In genomic region chr15:90233701-90234518, GRCh38 we compare ENCODE assay signal across 8 cellular contexts. TPM values are rescaled to one million over a fixed set of nuclear protein-coding genes. Genes with fewer than 3 reads are reported as not detected.
DNase-seq lines count a peak whose midpoint lies in the region; ATAC-seq and TF ChIP-seq lines count a peak whose summit lies in the region.

Gene CIB1, minus strand, starts transcription at chr15:90233941. Its CDS starts 56 bp downstream, at chr15:90233885.
Gene GDPGP1, plus strand, starts transcription at chr15:90234209. Its CDS starts 6,700 bp downstream, at chr15:90240909.

- peaks cover 48% of the 10 kb centered on the region for H3K4me1 Mint-ChIP-seq in activated B cell treated with CpG ODN at 0.5 μM for 24 hours
- H3K4me1 Mint-ChIP-seq in immature natural killer cell, result peaks cover 60 to 62% of the 10 kb centered on the region in 2 donors

- POLR2A ChIA-PET in activated B cell treated with CpG ODN at 0.5 μM for 24 hours (lab: Charles Lee), result interaction anchor here (0.5 to 4.9 kb wide), 30 partner anchors 10 to 701 kb away, joined by 3 to 63 read pairs (median 6); partner anchors contain the start of genes IQGAP1, MAN2A2, NGRN and SEMA4B

- peak within 1 kb of the TSS; percentile 84 to 90 for H3K4me3 ChIP-seq in cardiac fibroblast (replicated peaks in 1 of 2; ENCODE audit: low read depth in 2 of 2, low read length in 2 of 2)

- DNase-seq in AG09319 (ENCODE audit: extremely low read depth, low read depth) (peak; percentile 93), NCI-H345 (lab: John Stamatoyannopoulos, UW) (peak; percentile 90), activated B cell treated with CpG ODN at 0.5 μM for 24 hours (peak; percentile 92), cardiac fibroblast (ENCODE audit: low read depth in 2 of 2) (peak; percentile 97 to 98), immature natural killer cell (peak; percentile 96 to 97 (median 97)), smooth muscle cell of the brain vasculature (ENCODE audit: low read depth, low spot score) (peak; percentile 85)

- intact Hi-C loops in activated B cell treated with CpG ODN at 0.5 μM for 24 hours (cut with micrococcal nuclease), result loop anchor here (1.0 to 5.0 kb wide), 12 partner anchors 31 to 698 kb away; partner anchors contain the start of genes BLM, HDDC3, IDH2 and IQGAP1

- CTCF ChIA-PET in activated B cell treated with CpG ODN at 0.5 μM for 24 hours (lab: Charles Lee), result interaction anchor here (0.9 to 4.2 kb wide), 9 partner anchors 13 to 74 kb away, joined by 3 to 44 read pairs (median 9); partner anchors contain the start of gene NGRN

- no peak for TF ChIP-seq CTCF in AG09319 (IDR thresholded peaks at IDR 0.05; ENCODE audit: low read depth, low read length)
- no peak for TF ChIP-seq CTCF in activated B cell treated with CpG ODN at 0.5 μM for 24 hours (IDR thresholded peaks at IDR 0.05)
- no peak for TF ChIP-seq CTCF in cardiac fibroblast (IDR thresholded peaks at IDR 0.05; ENCODE audit: low read depth, low read length)

- peak within 1 kb of the TSS; percentile 97 for H3K27ac Mint-ChIP-seq in activated B cell treated with CpG ODN at 0.5 μM for 24 hours
- peak within 1 kb of the TSS; percentile 99 to 100 (median 99) for H3K27ac Mint-ChIP-seq in immature natural killer cell

- no peaks in the 10 kb centered on the region for H3K27me3 Mint-ChIP-seq in activated B cell treated with CpG ODN at 0.5 μM for 24 hours
- peaks cover 19 to 24% (median 23%) of the 10 kb centered on the region in 3 donors for H3K27me3 Mint-ChIP-seq in immature natural killer cell (ENCODE audit: low read depth in 3 of 3)

- peak within 1 kb of the TSS; percentile 87 for H3K4me3 Mint-ChIP-seq in activated B cell treated with CpG ODN at 0.5 μM for 24 hours
- peak within 1 kb of the TSS; percentile 87 to 96 (median 89) for H3K4me3 Mint-ChIP-seq in immature natural killer cell

- ATAC-seq in GM19025 (IDR thresholded peaks at IDR 0.05; ENCODE audit: low read depth, unreplicated experiment) (peak; percentile 82), HG03280 (IDR thresholded peaks at IDR 0.05; ENCODE audit: unreplicated experiment) (peak; percentile 86), activated B cell treated with CpG ODN at 0.5 μM for 24 hours (ENCODE audit: low read depth) (peak; percentile 86)

- H3K9me3 Mint-ChIP-seq in activated B cell treated with CpG ODN at 0.5 μM for 24 hours (no peaks in the 10 kb centered on the region), immature natural killer cell (no peaks in the 10 kb centered on the region)

- H3K36me3 Mint-ChIP-seq in activated B cell treated with CpG ODN at 0.5 μM for 24 hours (ENCODE audit: low read depth), result peaks cover 48% of the 10 kb centered on the region
- H3K36me3 Mint-ChIP-seq in immature natural killer cell, result peaks cover 12 to 32% (median 19%) of the 10 kb centered on the region in 3 donors

RNA-seq across cellular contexts. Expression of gene CIB1, which starts in this region (rescaled TPM):
- total RNA-seq in activated B cell treated with CpG ODN at 0.5 μM for 24 hours, result 96.6 and 105 TPM in 2 replicates
- polyA plus RNA-seq in immature natural killer cell, result 100 to 1,000 TPM; 219 to 304 (median 265) TPM

RNA-seq across cellular contexts. Expression of gene GDPGP1, which starts in this region (rescaled TPM):
- 6.1 and 6.2 TPM in 2 replicates for total RNA-seq in activated B cell treated with CpG ODN at 0.5 μM for 24 hours
- 1 to 10 TPM in 2 of 3 donors, under 1 TPM in 1; 0.82 to 5.9 (median 1.4) TPM for polyA plus RNA-seq in immature natural killer cell

Comparison
In these comparisons a context has a peak if more than half of its experiments do, and no peak if none do; other contexts are left out.
1. Peak in every context shown above with its lines: DNase-seq, ATAC-seq and H3K4me3 ChIP-seq.